ENCODE assay signal across 8 cellular contexts in the genomic region with DNA sequence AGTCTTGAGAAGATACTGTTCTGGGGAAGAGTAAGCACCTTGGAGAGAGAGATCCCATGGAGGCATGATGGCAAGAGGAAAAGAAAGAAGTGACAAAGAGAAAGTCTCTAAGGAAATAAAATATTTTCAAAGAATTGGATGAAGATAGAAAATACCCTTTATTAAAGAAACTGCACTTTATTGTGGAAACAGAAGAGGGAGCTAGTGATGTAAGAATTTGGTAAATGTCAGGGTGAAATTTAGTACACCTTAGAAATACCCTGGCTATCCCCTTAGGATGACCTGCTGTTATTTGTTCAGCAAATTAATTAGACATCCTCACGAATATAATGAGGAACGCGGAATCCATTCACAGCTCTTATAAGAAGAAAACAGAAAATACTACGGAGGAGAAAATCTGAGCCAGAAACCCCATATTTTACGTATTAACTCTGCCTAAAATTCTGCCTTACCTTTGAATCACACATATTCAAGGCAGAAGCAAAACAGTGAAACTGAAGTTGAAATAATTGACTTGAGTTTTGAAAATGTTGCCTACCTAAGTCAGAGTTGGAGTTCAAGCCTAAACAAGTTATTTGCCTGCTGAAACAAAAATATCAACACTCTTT.
A peak's percentile ranks its signal among the peaks of the same experiment; 100 is the strongest.
DNase-seq lines count a peak whose midpoint lies in the region; ATAC-seq, FAIRE-seq and TF ChIP-seq lines count a peak whose summit lies in the region.

No MANE protein-coding gene starts in this region.

- H3K4me1 ChIP-seq in kidney (ENCODE audit: control insufficient read depth in 1 of 2, insufficient read depth in 1 of 2, low read depth in 1 of 2, low read length in 2 of 2), result no peaks in the 10 kb centered on the region

- no peaks in the 10 kb centered on the region for H3K4me1 Mint-ChIP-seq in activated T-helper 17 cell treated with anti-CD3 and anti-CD28 coated beads, Interleukin-2, amount 50 U/mL, for 72 hours

- no peak overlapping the region for H3K27ac Mint-ChIP-seq in activated T-helper 17 cell treated with anti-CD3 and anti-CD28 coated beads, Interleukin-2, amount 50 U/mL, for 72 hours

- H3K4me3 Mint-ChIP-seq in activated T-helper 17 cell treated with anti-CD3 and anti-CD28 coated beads, Interleukin-2, amount 50 U/mL, for 72 hours, result no peak overlapping the region

- no peaks in the 10 kb centered on the region for H3K9me3 ChIP-seq in kidney (ENCODE audit: control insufficient read depth in 1 of 2, low read length in 2 of 2)

- H3K4me3 ChIP-seq in WI38 (ENCODE audit: low read depth, low read length) (no peak overlapping the region), kidney (ENCODE audit: low read length in 2 of 2) (no peak overlapping the region)

- H3K27ac ChIP-seq in C4-2B (no peak overlapping the region), kidney (ENCODE audit: low read depth in 2 of 2, low read length in 2 of 2) (no peak overlapping the region)

- H3K9me3 Mint-ChIP-seq in activated T-helper 17 cell treated with anti-CD3 and anti-CD28 coated beads, Interleukin-2, amount 50 U/mL, for 72 hours, result peaks cover 5% of the 10 kb centered on the region

- no peak for TF ChIP-seq POLR2A in GM12891 (IDR thresholded peaks at IDR 0.05; ENCODE audit: low read depth, low read length)

- no peaks in the 10 kb centered on the region for H3K36me3 ChIP-seq in kidney (ENCODE audit: control insufficient read depth in 1 of 2, insufficient read depth in 2 of 2, low read length in 2 of 2)

- ATAC-seq in HG03175 (IDR thresholded peaks at IDR 0.05; ENCODE audit: unreplicated experiment), result peak; percentile 57
- no peak for ATAC-seq in activated T-helper 17 cell treated with anti-CD3 and anti-CD28 coated beads, Interleukin-2, amount 50 U/mL, for 72 hours (replicated peaks)

- FAIRE-seq in kidney (lab: Jason Lieb, UNC), result no peak
- FAIRE-seq in GM12891 (lab: Jason Lieb, UNC), result no peak

- H3K27me3 Mint-ChIP-seq in activated T-helper 17 cell treated with anti-CD3 and anti-CD28 coated beads, Interleukin-2, amount 50 U/mL, for 72 hours, result no peaks in the 10 kb centered on the region

- no peak overlapping the region for H3K9ac ChIP-seq in kidney (ENCODE audit: low read length in 2 of 2)

- DNase-seq in kidney, result no peak
- no peak for DNase-seq in GM12891 (ENCODE audit: insufficient read length, low spot score)
- DNase-seq in UCSD-AML1 (lab: John Stamatoyannopoulos, UW; ENCODE audit: unreplicated experiment), result no peak
- DNase-seq in 8988T, result no peak

- intact Hi-C loops in kidney (cut with DNase I), result no loop called here

- H3K36me3 Mint-ChIP-seq in activated T-helper 17 cell treated with anti-CD3 and anti-CD28 coated beads, Interleukin-2, amount 50 U/mL, for 72 hours (ENCODE audit: low read depth), result no peaks in the 10 kb centered on the region

- TF ChIP-seq CTCF in C4-2B (conservative IDR thresholded peaks at IDR 0.05) (peak; percentile 78), WI38 (IDR thresholded peaks at IDR 0.05; ENCODE audit: low read depth, low read length) (peak; percentile 24; the same call in 1 of the 2 replicates), kidney (IDR thresholded peaks at IDR 0.05; ENCODE audit: borderline replicate concordance, extremely low read depth, insufficient read depth) (peak; percentile 23)

TF ChIP-seq in GM12891, 5 proteins besides CTCF, POLR2A, EP300 and RAD21:
- TF ChIP-seq PAX5 (IDR thresholded peaks at IDR 0.05; ENCODE audit: insufficient read depth, low read length, severe bottlenecking) (no peak), TAF1 (IDR thresholded peaks at IDR 0.05; ENCODE audit: low read depth, low read length) (no peak), POLR2AphosphoS5 (IDR thresholded peaks at IDR 0.05; ENCODE audit: low read depth, low read length) (no peak), SPI1 (IDR thresholded peaks at IDR 0.05; ENCODE audit: low read depth, low read length) (no peak), POU2F2 (IDR thresholded peaks at IDR 0.05; ENCODE audit: low read depth, low read length) (no peak)

Comparison
In these comparisons a context has a peak if more than half of its experiments do, and no peak if none do; other contexts are left out.
1. CTCF ChIP-seq: peak in every context shown above with its lines; median percentile 78 in C4-2B; 24 in WI38; 23 in kidney.